ENCODE assay signal across 24 cellular contexts in genomic region chr7:143504215-143504936, GRCh38. TPM values are rescaled to one million over a fixed set of nuclear protein-coding genes. Genes with fewer than 3 reads are reported as not detected.
"Had no signal": no experiment of that assay in that cellular context is flagged by ENCODE, and none has a peak within 500 bp of the region (broad histone marks: within the 10 kb centered on the region; RNA-seq: fewer than 3 reads in every experiment).

No MANE protein-coding gene starts in this region.

- H3K27ac Mint-ChIP-seq: activated CD8-positive, alpha-beta memory T cell treated with anti-CD3 and anti-CD28 coated beads, Interleukin-2, amount 10 ng/mL, durations not matched to agents 7 days and 5 days; activated T-cell treated with anti-CD3 and anti-CD28 coated beads, Interleukin-2, amount 50 U/mL, for 24 hours had no signal

- H3K4me3 Mint-ChIP-seq: activated CD8-positive, alpha-beta memory T cell treated with anti-CD3 and anti-CD28 coated beads, Interleukin-2, amount 10 ng/mL, durations not matched to agents 7 days and 5 days; activated T-cell treated with anti-CD3 and anti-CD28 coated beads, Interleukin-2, amount 50 U/mL, for 24 hours; neural crest cell had no signal

- H3K9me3 Mint-ChIP-seq: activated T-cell treated with anti-CD3 and anti-CD28 coated beads, Interleukin-2, amount 50 U/mL, for 24 hours; neural crest cell had no signal

- H3K9me3 ChIP-seq: gastrocnemius medialis, heart right ventricle, spleen, transverse colon had no signal

- H3K4me1 Mint-ChIP-seq: activated CD8-positive, alpha-beta memory T cell treated with anti-CD3 and anti-CD28 coated beads, Interleukin-2, amount 10 ng/mL, durations not matched to agents 7 days and 5 days; neural crest cell had no signal

- H3K36me3 ChIP-seq: cardiac muscle cell, gastrocnemius medialis, heart right ventricle, spleen, transverse colon had no signal

- H3K27me3 Mint-ChIP-seq: activated CD8-positive, alpha-beta memory T cell treated with anti-CD3 and anti-CD28 coated beads, Interleukin-2, amount 10 ng/mL, durations not matched to agents 7 days and 5 days; activated T-cell treated with anti-CD3 and anti-CD28 coated beads, Interleukin-2, amount 50 U/mL, for 24 hours had no signal

- H3K27ac ChIP-seq: cardiac muscle cell, gastrocnemius medialis, heart right ventricle, spleen, transverse colon had no signal

- DNase-seq: activated CD4-positive, alpha-beta T cell treated with anti-CD3 and anti-CD28 coated beads, Interleukin-2, amount 50 U/mL, for 48 hours; activated CD4-positive, CD25-positive, alpha-beta regulatory T cell treated with anti-CD3 and anti-CD28 coated beads, Interleukin-2, amount 50 U/mL, for 72 hours; activated CD8-positive, alpha-beta memory T cell treated with anti-CD3 and anti-CD28 coated beads, Interleukin-2, amount 10 ng/mL, durations not matched to agents 7 days and 5 days; activated gamma-delta T cell; activated T-cell treated with anti-CD3 and anti-CD28 coated beads, Interleukin-2, amount 50 U/mL, for 24 hours; effector CD4-positive, alpha-beta T cell; gastrocnemius medialis; heart right ventricle; left ventricle myocardium superior; posterior cingulate gyrus; right cardiac atrium; spleen; stimulated activated CD4-positive, alpha-beta T cell treated with anti-CD3 and anti-CD28 coated beads, Interleukin-1b, Interleukin-23, amount 100 ng/mL, for 48 hours; stimulated activated naive CD4-positive, alpha-beta T cell; substantia nigra; T-helper 1 cell; transverse colon had no signal

- FAIRE-seq: astrocyte, endothelial cell of umbilical vein, keratinocyte had no signal

- H3K4me3 ChIP-seq: cardiac muscle cell, gastrocnemius medialis, heart right ventricle, spleen, transverse colon had no signal

- H3K27me3 ChIP-seq: cardiac muscle cell, gastrocnemius medialis, heart right ventricle, spleen, transverse colon had no signal

- H3K36me3 Mint-ChIP-seq: activated CD8-positive, alpha-beta memory T cell treated with anti-CD3 and anti-CD28 coated beads, Interleukin-2, amount 10 ng/mL, durations not matched to agents 7 days and 5 days had no signal

- ATAC-seq: activated CD8-positive, alpha-beta memory T cell treated with anti-CD3 and anti-CD28 coated beads, Interleukin-2, amount 10 ng/mL, durations not matched to agents 7 days and 5 days; gastrocnemius medialis; heart right ventricle; left ventricle myocardium superior; right cardiac atrium had no signal

RNA-seq across cellular contexts. Expression of gene TAS2R41, which starts 26.7 kb away (rescaled TPM):
- total RNA-seq: activated CD8-positive, alpha-beta memory T cell treated with anti-CD3 and anti-CD28 coated beads, Interleukin-2, amount 10 ng/mL, durations not matched to agents 7 days and 5 days; astrocyte; cardiac muscle cell; endothelial cell of umbilical vein; fibroblast of lung; gastrocnemius medialis; left ventricle myocardium superior; mesenteric fat pad; neural crest cell; right cardiac atrium; transverse colon had no signal
- polyA plus RNA-seq: cardiac muscle cell, endothelial cell of umbilical vein, fibroblast of lung, heart right ventricle, keratinocyte, right cardiac atrium, spleen had no signal
